ENCODE assay signal across 9 cellular contexts in genomic region chr5:74765201-74765600, GRCh38. TPM values are rescaled to one million over a fixed set of nuclear protein-coding genes. Genes with fewer than 3 reads are reported as not detected.
DNase-seq lines count a peak whose midpoint lies in the region; ATAC-seq and TF ChIP-seq lines count a peak whose summit lies in the region.
"Had no signal": no experiment of that assay in that cellular context is flagged by ENCODE, and none has a peak within 500 bp of the region (broad histone marks: within the 10 kb centered on the region; RNA-seq: fewer than 3 reads in every experiment).

No MANE protein-coding gene starts in this region.

- intact Hi-C loops in breast epithelium (cut with DNase I; ENCODE audit: low total_unique reads), result no loop called here

- H3K23ac ChIP-seq in neuronal stem cell (ENCODE audit: low read depth, low read length, poor library complexity), result no peak overlapping the region

- H3K4ac ChIP-seq in neuronal stem cell (ENCODE audit: low read length), result no peak overlapping the region

- H4K20me1 ChIP-seq in neural cell (ENCODE audit: insufficient read depth), result no peaks in the 10 kb centered on the region

- no peak overlapping the region for H3K14ac ChIP-seq in neuronal stem cell (ENCODE audit: low read length)

- TF ChIP-seq POLR2A in breast epithelium (IDR thresholded peaks at IDR 0.05), result no peak

- H3K27ac ChIP-seq in breast epithelium, result no peak overlapping the region
- H3K27ac ChIP-seq in neural cell (ENCODE audit: low read length), result no peak overlapping the region
- no peak overlapping the region for H3K27ac ChIP-seq in neuronal stem cell (replicated peaks; ENCODE audit: low read length)

- no peak overlapping the region for H2BK5ac ChIP-seq in neuronal stem cell (ENCODE audit: low read length)

- peaks cover 6% of the 10 kb centered on the region for H3K79me1 ChIP-seq in neuronal stem cell (ENCODE audit: low read depth, low read length)

- H3K18ac ChIP-seq in neuronal stem cell (ENCODE audit: low read length), result no peak overlapping the region

- H3K4me3 ChIP-seq in breast epithelium (peak overlapping the region in 2 of 3 donors; percentile 82 to 96), neural cell (ENCODE audit: low read length) (peak overlapping the region; percentile 100), neuronal stem cell (ENCODE audit: low read length in 2 of 2) (no peak overlapping the region)

- TF ChIP-seq EP300 in neural cell (conservative IDR thresholded peaks at IDR 0.05; ENCODE audit: poor library complexity, severe bottlenecking), result no peak

- H3F3A ChIP-seq in neural cell (ENCODE audit: insufficient read depth, low read length, poor library complexity, severe bottlenecking), result no peaks in the 10 kb centered on the region

- TF ChIP-seq CTCF in breast epithelium (IDR thresholded peaks at IDR 0.05), result no peak
- no peak for TF ChIP-seq CTCF in neural cell (IDR thresholded peaks at IDR 0.05; ENCODE audit: poor library complexity, severe bottlenecking)

- no peak overlapping the region for H2AK5ac ChIP-seq in neuronal stem cell (ENCODE audit: low read depth, low read length)

- no peak overlapping the region for H4K8ac ChIP-seq in neuronal stem cell (ENCODE audit: low read depth, low read length)

- H2AFZ ChIP-seq in neural cell (ENCODE audit: low read depth, low read length), result no peak overlapping the region
- no peak overlapping the region for H2AFZ ChIP-seq in neuronal stem cell (ENCODE audit: low read length)

- no peak overlapping the region for H2BK120ac ChIP-seq in neuronal stem cell (ENCODE audit: low read depth, low read length)

- H2BK12ac ChIP-seq in neuronal stem cell (ENCODE audit: low read length), result no peak overlapping the region

- H3K9me3 ChIP-seq in breast epithelium (no peaks in the 10 kb centered on the region), neural cell (ENCODE audit: low read length) (no peaks in the 10 kb centered on the region), neuronal stem cell (replicated peaks in 1 of 2; ENCODE audit: control insufficient read depth in 2 of 2, insufficient read depth in 1 of 2, low read depth in 1 of 2, low read length in 2 of 2) (no peaks in the 10 kb centered on the region)

- peaks cover 54% of the 10 kb centered on the region for H3K79me2 ChIP-seq in neural cell (replicated peaks; ENCODE audit: insufficient read depth, low read length)

- no peak overlapping the region for H4K91ac ChIP-seq in neuronal stem cell (ENCODE audit: low read depth, low read length, poor library complexity)

- no CpG with 5 or more reads among the region's 9 CpGs for WGBS in neuronal stem cell (ENCODE audit: extremely low coverage in 2 of 2, insufficient read length in 2 of 2, insufficient replicate concordance in 1 of 2), 2 donors

- TF ChIP-seq RAD21 in neural cell (conservative IDR thresholded peaks at IDR 0.05), result no peak

- H3K27me3 ChIP-seq in breast epithelium (no peaks in the 10 kb centered on the region), neural cell (ENCODE audit: insufficient read depth, low read depth, low read length) (no peaks in the 10 kb centered on the region), neuronal stem cell (ENCODE audit: control insufficient read depth in 3 of 3, insufficient read depth in 3 of 3, low read depth in 1 of 3, low read length in 3 of 3) (no peaks in the 10 kb centered on the region)

- no peak overlapping the region for H2BK15ac ChIP-seq in neuronal stem cell (ENCODE audit: low read length)

- peak overlapping the region; percentile 32 for H3K4me2 ChIP-seq in neural cell (ENCODE audit: low read length)
- no peak overlapping the region for H3K4me2 ChIP-seq in neuronal stem cell (ENCODE audit: insufficient read depth, low read length, poor library complexity, severe bottlenecking)

- no peak for ATAC-seq in HG03565 (IDR thresholded peaks at IDR 0.05; ENCODE audit: unreplicated experiment)

- DNase-seq in EH (ENCODE audit: low read depth) (peak; percentile 6), NCI-H2227 (lab: John Stamatoyannopoulos, UW; ENCODE audit: unreplicated experiment) (peak; percentile 24), breast epithelium (ENCODE audit: low spot score in 2 of 2) (no peak), GOT3 (lab: John Stamatoyannopoulos, UW) (no peak), mesenteric fat pad (ENCODE audit: low spot score) (no peak), neuronal stem cell (ENCODE audit: low spot score) (no peak)
- DNase-seq: NCI-H82 had no signal

- no peaks in the 10 kb centered on the region for H3K9me2 ChIP-seq in neural cell (ENCODE audit: insufficient read depth, low read length)

- H3K36me3 ChIP-seq in breast epithelium, result no peaks in the 10 kb centered on the region
- H3K36me3 ChIP-seq in neural cell (ENCODE audit: insufficient read depth, low read length), result no peaks in the 10 kb centered on the region
- peaks cover 0 to 71% of the 10 kb centered on the region in 2 donors for H3K36me3 ChIP-seq in neuronal stem cell (replicated peaks in 1 of 2; ENCODE audit: control insufficient read depth in 2 of 2, insufficient read depth in 2 of 2, low read length in 2 of 2)

- H3K4me1 ChIP-seq in breast epithelium (peaks cover 0 to 16% of the 10 kb centered on the region in 2 donors), neuronal stem cell (ENCODE audit: control insufficient read depth in 2 of 2, insufficient read depth in 1 of 2, low read depth in 1 of 2, low read length in 2 of 2) (peaks cover 8 to 14% of the 10 kb centered on the region in 2 donors)

- H3K9ac ChIP-seq in neural cell (ENCODE audit: low read length), result no peak overlapping the region
- no peak overlapping the region for H3K9ac ChIP-seq in neuronal stem cell (ENCODE audit: low read depth, low read length, poor library complexity)

TF ChIP-seq in neural cell, 6 proteins besides CTCF, POLR2A, EP300 and RAD21:
- no peak for TF ChIP-seq POLR2AphosphoS5 (IDR thresholded peaks at IDR 0.05)
- TF ChIP-seq TAF1 (IDR thresholded peaks at IDR 0.05; ENCODE audit: low read depth), result no peak

RNA-seq across cellular contexts. Expression of gene GFM2, which starts 1.7 kb away (rescaled TPM):
- 10 to 100 TPM; 21.0 to 30.3 (median 24.3) TPM for total RNA-seq in breast epithelium
- 77.8 and 95.3 TPM in 2 replicates for polyA plus RNA-seq in neural cell
- polyA minus RNA-seq in neural cell, result 89.8 and 93.2 TPM in 2 replicates
- 10.8 TPM for total RNA-seq in mesenteric fat pad
- 14.8 TPM for polyA plus RNA-seq in neuronal stem cell (2013, experiment 1 of 2)
- 15.0 TPM for polyA plus RNA-seq in neuronal stem cell (2013, experiment 2 of 2)

RNA-seq across cellular contexts. Expression of gene NSA2, which starts 1.8 kb away (rescaled TPM):
- total RNA-seq in breast epithelium (100 to 1,000 TPM; 129 to 150 (median 134) TPM), mesenteric fat pad (68.6 TPM)
- polyA plus RNA-seq in neural cell, result 121 and 164 TPM in 2 replicates
- 70.1 and 95.7 TPM in 2 replicates for polyA minus RNA-seq in neural cell
- 121 TPM for polyA plus RNA-seq in neuronal stem cell (2013, experiment 1 of 2)
- polyA plus RNA-seq in neuronal stem cell (2013, experiment 2 of 2), result 125 TPM

Comparison
In these comparisons a context has a peak if more than half of its experiments do, and no peak if none do; other contexts are left out.
1. DNase-seq: peak in EH (single experiment) and NCI-H2227 (single experiment); none in breast epithelium (0 of 2), GOT3 (single experiment), mesenteric fat pad (single experiment) and neuronal stem cell (single experiment).
2. H3K4me3 ChIP-seq: peak in breast epithelium (2 of 3) and neural cell (single experiment); none in neuronal stem cell (0 of 2).